ENCODE assay signal across 2 cellular contexts in the genomic region with DNA sequence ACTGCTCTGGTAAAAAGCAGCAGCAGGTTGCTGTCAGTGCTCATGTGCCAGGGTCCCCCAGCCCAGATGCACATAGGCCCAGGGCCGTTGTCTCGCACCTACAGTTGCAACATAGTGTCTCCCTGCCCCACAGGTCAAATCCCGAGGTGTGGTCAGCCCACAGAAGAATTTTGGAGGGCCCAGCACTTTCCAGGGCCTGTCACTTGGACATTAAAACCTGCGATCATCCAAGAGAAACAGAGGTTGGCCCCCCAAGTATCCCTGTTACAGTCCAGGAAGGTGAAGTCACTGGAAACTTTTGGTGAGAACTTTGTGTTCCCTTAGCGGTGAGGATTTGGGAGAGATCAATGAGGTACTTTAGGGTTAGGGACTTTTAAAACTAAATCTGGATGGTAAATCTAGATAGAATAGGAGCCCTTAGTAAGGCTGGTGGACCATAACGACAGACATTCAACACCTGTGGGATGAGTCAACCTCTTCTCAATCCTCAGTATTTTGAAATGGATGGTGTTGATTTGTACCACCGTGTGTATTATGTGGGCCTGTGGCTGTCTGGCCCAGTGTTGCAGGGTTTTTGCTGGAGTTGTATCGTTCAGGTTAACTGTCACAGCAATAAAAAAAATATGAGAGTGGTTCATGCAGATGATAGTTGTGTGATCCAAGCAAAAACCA.
TF ChIP-seq lines count a peak whose summit lies in the region.

No MANE protein-coding gene starts in this region.

TF ChIP-seq in H1, 55 proteins besides CTCF, POLR2A, EP300 and RAD21:
- TF ChIP-seq RNF2 (IDR thresholded peaks at IDR 0.05; ENCODE audit: borderline replicate concordance, low read depth, low read length, missing control alignments, poor library complexity, severe bottlenecking) (no peak), SP2 (IDR thresholded peaks at IDR 0.05; ENCODE audit: low read length) (no peak), BCL11A (IDR thresholded peaks at IDR 0.05; ENCODE audit: low read depth in 2 of 2, low read length in 2 of 2) (no peak), NRF1 (IDR thresholded peaks at IDR 0.05; ENCODE audit: low read depth, low read length) (no peak), RFX5 (IDR thresholded peaks at IDR 0.05; ENCODE audit: borderline replicate concordance, low read depth, low read length) (no peak), KDM1A (IDR thresholded peaks at IDR 0.05; ENCODE audit: borderline replicate concordance, low read length) (no peak), KDM5A (IDR thresholded peaks at IDR 0.05; ENCODE audit: low read length) (no peak), JUN (IDR thresholded peaks at IDR 0.05; ENCODE audit: low read depth, low read length) (no peak), TCF12 (IDR thresholded peaks at IDR 0.05; ENCODE audit: low read depth, low read length) (no peak), SIN3A (conservative IDR thresholded peaks at IDR 0.05 in 1 of 2, IDR thresholded peaks at IDR 0.05 in 1 of 2; ENCODE audit: low read depth in 1 of 2, low read length in 2 of 2) (no peak)

TF ChIP-seq in GM23338, 12 proteins besides CTCF, POLR2A, EP300 and RAD21:
- TF ChIP-seq, protein P1, sequence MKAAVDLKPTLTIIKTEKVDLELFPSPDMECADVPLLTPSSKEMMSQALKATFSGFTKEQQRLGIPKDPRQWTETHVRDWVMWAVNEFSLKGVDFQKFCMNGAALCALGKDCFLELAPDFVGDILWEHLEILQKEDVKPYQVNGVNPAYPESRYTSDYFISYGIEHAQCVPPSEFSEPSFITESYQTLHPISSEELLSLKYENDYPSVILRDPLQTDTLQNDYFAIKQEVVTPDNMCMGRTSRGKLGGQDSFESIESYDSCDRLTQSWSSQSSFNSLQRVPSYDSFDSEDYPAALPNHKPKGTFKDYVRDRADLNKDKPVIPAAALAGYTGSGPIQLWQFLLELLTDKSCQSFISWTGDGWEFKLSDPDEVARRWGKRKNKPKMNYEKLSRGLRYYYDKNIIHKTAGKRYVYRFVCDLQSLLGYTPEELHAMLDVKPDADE (IDR thresholded peaks at IDR 0.05) = no peak
- TF ChIP-seq JUNB (IDR thresholded peaks at IDR 0.05; ENCODE audit: unreplicated experiment) (no peak), CREB1 (CRISPR knock-in tag; IDR thresholded peaks at IDR 0.05; ENCODE audit: low read depth) (no peak), EZH2 (IDR thresholded peaks at IDR 0.05; ENCODE audit: low read depth, unreplicated experiment) (no peak), ZNF331 (CRISPR knock-in tag; IDR thresholded peaks at IDR 0.05; ENCODE audit: low read depth) (no peak)
